In the genomic region with DNA sequence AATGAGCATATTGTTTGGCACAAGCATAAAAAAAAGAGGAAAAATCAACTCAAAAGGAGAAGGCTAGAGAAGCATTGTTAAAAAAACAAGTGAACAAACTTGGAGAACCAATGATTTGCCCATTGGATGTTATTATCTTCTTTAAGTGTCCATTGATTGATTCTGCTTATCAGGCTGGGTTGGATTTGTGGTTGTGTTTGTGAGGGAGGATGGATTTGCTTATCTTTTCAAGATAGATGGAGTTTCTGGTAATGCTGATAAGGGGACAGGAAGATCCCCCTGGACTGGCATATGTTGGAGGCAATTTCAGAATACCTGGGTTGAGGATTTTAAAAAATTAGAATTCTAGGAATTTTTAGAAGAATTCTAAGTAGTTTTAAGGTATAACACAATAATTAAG, we compare ENCODE assay signal across 28 cellular contexts.
"Had no signal": no experiment of that assay in that cellular context is flagged by ENCODE, and none has a peak within 500 bp of the region (broad histone marks: within the 10 kb centered on the region; RNA-seq: fewer than 3 reads in every experiment).

No MANE protein-coding gene starts in this region.

- DNase-seq: stimulated activated CD4-positive, alpha-beta T cell treated with anti-CD3 and anti-CD28 coated beads, Interleukin-2, amount 100 ng/mL, for 24 hours; stimulated activated CD4-positive, alpha-beta T cell treated with anti-CD3 and anti-CD28 coated beads, Interleukin-2, amount 100 ng/mL, for 48 hours; stimulated activated CD4-positive, alpha-beta T cell treated with anti-CD3 and anti-CD28 coated beads, Interleukin-4, amount 100 ng/mL, for 1 hour; stimulated activated CD4-positive, alpha-beta T cell treated with anti-CD3 and anti-CD28 coated beads, Interleukin-4, amount 100 ng/mL, for 24 hours; stimulated activated CD4-positive, alpha-beta T cell treated with anti-CD3 and anti-CD28 coated beads, Interleukin-4, amount 100 ng/mL, for 4 hours; stimulated activated CD8-positive, alpha-beta memory T cell treated with anti-CD3 and anti-CD28 coated beads, Interleukin-4, amount 100 ng/mL, for 48 hours; stimulated activated naive B cell treated with anti-CD40 and anti-IgM and Interleukin-4, amounts not matched to agents 10 μg/mL and 1 μg/mL and 100 μg/mL, for 72 hours; stimulated activated naive CD4-positive, alpha-beta T cell treated with Interleukin-2 at 50 U/mL for 16 hours; stimulated activated naive CD8-positive, alpha-beta T cell treated with anti-CD3 and anti-CD28 coated beads, Interleukin-15, amount 100 ng/mL, for 72 hours; stimulated activated naive CD8-positive, alpha-beta T cell treated with anti-CD3 and anti-CD28 coated beads, Interleukin-15, Interleukin-2, amounts not matched to agents 100 U/mL and 50 U/mL, for 24 hours; substantia nigra; testis; thyroid gland; tibial artery; transverse colon; trophoblast cell; upper lobe of left lung; upper lobe of right lung; uterus had no signal

- H3K27ac Mint-ChIP-seq: stimulated activated effector memory CD8-positive, alpha-beta T cell treated with anti-CD3 and anti-CD28 coated beads, Interleukin-12 subunit alpha, Interleukin-12 subunit beta, amount 100 ng/mL, for 72 hours; stimulated activated memory B cell treated with anti-CD40 and anti-IgM and Interleukin-4, amounts not matched to agents 10 μg/mL and 1 μg/mL and 100 μg/mL, for 72 hours; stimulated activated naive B cell treated with anti-CD40 and anti-IgM and Interleukin-4, amounts not matched to agents 10 μg/mL and 1 μg/mL and 100 μg/mL, for 72 hours; stimulated activated naive CD8-positive, alpha-beta T cell treated with anti-CD3 and anti-CD28 coated beads, Interleukin-15, amount 100 ng/mL, for 72 hours; stimulated activated naive CD8-positive, alpha-beta T cell treated with anti-CD3 and anti-CD28 coated beads, Interleukin-15, Interleukin-2, amounts not matched to agents 100 ng/mL and 50 ng/mL, for 24 hours; type B pancreatic cell had no signal

- H3K9me3 Mint-ChIP-seq: stimulated activated effector memory CD8-positive, alpha-beta T cell treated with anti-CD3 and anti-CD28 coated beads, Interleukin-12 subunit alpha, Interleukin-12 subunit beta, amount 100 ng/mL, for 72 hours had no signal

- H3K27me3 Mint-ChIP-seq: stimulated activated naive CD8-positive, alpha-beta T cell treated with anti-CD3 and anti-CD28 coated beads, Interleukin-15, amount 100 ng/mL, for 72 hours; type B pancreatic cell had no signal

- H3K9me3 ChIP-seq: testis, thyroid gland, transverse colon, upper lobe of left lung, upper lobe of right lung, uterus, vagina had no signal

- H3K36me3 Mint-ChIP-seq: stimulated activated effector memory CD8-positive, alpha-beta T cell treated with anti-CD3 and anti-CD28 coated beads, Interleukin-12 subunit alpha, Interleukin-12 subunit beta, amount 100 ng/mL, for 72 hours; stimulated activated memory B cell treated with anti-CD40 and anti-IgM and Interleukin-4, amounts not matched to agents 10 μg/mL and 1 μg/mL and 100 μg/mL, for 72 hours; stimulated activated naive B cell treated with anti-CD40 and anti-IgM and Interleukin-4, amounts not matched to agents 10 μg/mL and 1 μg/mL and 100 μg/mL, for 72 hours; type B pancreatic cell had no signal

- H3K4me1 ChIP-seq: testis, thyroid gland, tibial artery, tibial nerve, transverse colon, upper lobe of left lung, upper lobe of right lung, uterus, vagina had no signal

- H3K4me3 ChIP-seq: suprapubic skin, testis, thoracic aorta, thyroid gland, tibial artery, tibial nerve, transverse colon, upper lobe of left lung, upper lobe of right lung, uterus, vagina had no signal

- H3K27me3 ChIP-seq: testis, thyroid gland, tibial artery, tibial nerve, transverse colon, upper lobe of left lung, upper lobe of right lung, uterus, vagina had no signal

- H3K27ac ChIP-seq: suprapubic skin, testis, thoracic aorta, thyroid gland, tibial artery, tibial nerve, transverse colon, upper lobe of left lung, upper lobe of right lung, uterus, vagina had no signal

- FAIRE-seq: urothelium cell line had no signal

- H3K4me3 Mint-ChIP-seq: stimulated activated effector memory CD8-positive, alpha-beta T cell treated with anti-CD3 and anti-CD28 coated beads, Interleukin-12 subunit alpha, Interleukin-12 subunit beta, amount 100 ng/mL, for 72 hours; stimulated activated memory B cell treated with anti-CD40 and anti-IgM and Interleukin-4, amounts not matched to agents 10 μg/mL and 1 μg/mL and 100 μg/mL, for 72 hours; stimulated activated naive B cell treated with anti-CD40 and anti-IgM and Interleukin-4, amounts not matched to agents 10 μg/mL and 1 μg/mL and 100 μg/mL, for 72 hours; stimulated activated naive CD8-positive, alpha-beta T cell treated with anti-CD3 and anti-CD28 coated beads, Interleukin-15, amount 100 ng/mL, for 72 hours; stimulated activated naive CD8-positive, alpha-beta T cell treated with anti-CD3 and anti-CD28 coated beads, Interleukin-15, Interleukin-2, amounts not matched to agents 100 ng/mL and 50 ng/mL, for 24 hours; type B pancreatic cell had no signal

- H3K4me1 Mint-ChIP-seq: stimulated activated effector memory CD8-positive, alpha-beta T cell treated with anti-CD3 and anti-CD28 coated beads, Interleukin-12 subunit alpha, Interleukin-12 subunit beta, amount 100 ng/mL, for 72 hours; stimulated activated memory B cell treated with anti-CD40 and anti-IgM and Interleukin-4, amounts not matched to agents 10 μg/mL and 1 μg/mL and 100 μg/mL, for 72 hours; stimulated activated naive CD8-positive, alpha-beta T cell treated with anti-CD3 and anti-CD28 coated beads, Interleukin-15, amount 100 ng/mL, for 72 hours had no signal

- ATAC-seq: stimulated activated effector memory CD8-positive, alpha-beta T cell treated with anti-CD3 and anti-CD28 coated beads, Interleukin-12 subunit alpha, Interleukin-12 subunit beta, amount 100 ng/mL, for 72 hours; stimulated activated memory B cell treated with anti-CD40 and anti-IgM and Interleukin-4, amounts not matched to agents 10 μg/mL and 1 μg/mL and 100 μg/mL, for 72 hours; stimulated activated naive B cell treated with anti-CD40 and anti-IgM and Interleukin-4, amounts not matched to agents 10 μg/mL and 1 μg/mL and 100 μg/mL, for 72 hours; stimulated activated naive CD8-positive, alpha-beta T cell treated with anti-CD3 and anti-CD28 coated beads, Interleukin-15, amount 100 ng/mL, for 72 hours; stimulated activated naive CD8-positive, alpha-beta T cell treated with anti-CD3 and anti-CD28 coated beads, Interleukin-15, Interleukin-2, amounts not matched to agents 100 U/mL and 50 U/mL, for 24 hours; upper lobe of right lung had no signal

- H3K36me3 ChIP-seq: suprapubic skin, thoracic aorta, thyroid gland, tibial artery, tibial nerve, transverse colon, upper lobe of left lung, upper lobe of right lung, uterus, vagina had no signal
